8 cellular contexts compared by ENCODE assay signal in genomic region chr17:7294614-7295153, GRCh38. TPM values are rescaled to one million over a fixed set of nuclear protein-coding genes. Genes with fewer than 3 reads are reported as not detected.
DNase-seq lines count a peak whose midpoint lies in the region; ATAC-seq, FAIRE-seq and TF ChIP-seq lines count a peak whose summit lies in the region.

Gene YBX2 (minus strand): TSS chr17:7294639. CDS start chr17:7294500, 139 bp downstream.

- TF ChIP-seq CTCF in GM23338 (conservative IDR thresholded peaks at IDR 0.05; ENCODE audit: low read depth in 2 of 2) (no peak), endothelial cell (IDR thresholded peaks at IDR 0.05; ENCODE audit: unreplicated experiment) (no peak), testis (IDR thresholded peaks at IDR 0.05) (no peak)

- DNase-seq in GM23338 (ENCODE audit: low spot score) = peak; percentile 98
- peak; percentile 61 for DNase-seq in NCI-H345 treated with DMSO at 0.1 percent for 48 hours (lab: John Stamatoyannopoulos, UW; ENCODE audit: unreplicated experiment)
- peak; percentile 85 for DNase-seq in activated CD8-positive, alpha-beta T cell treated with anti-CD3 and anti-CD28 coated beads, Interleukin-2, amount 10 ng/mL, durations not matched to agents 7 days and 5 days
- DNase-seq in endothelial cell (ENCODE audit: low spot score) = peak; percentile 82
- DNase-seq in natural killer cell treated with Interleukin-12 subunit alpha and Interleukin-12 subunit beta and Interleukin-15 and Interleukin-18, amount 100 ng/mL, for 72 hours (ENCODE audit: low spot score) = peak; percentile 79
- peak; percentile 89 for DNase-seq in testis
- DNase-seq in HTR-8/SVneo (ENCODE audit: insufficient read length, low spot score) = no peak

- CTCF ChIA-PET in activated CD8-positive, alpha-beta T cell treated with anti-CD3 and anti-CD28 coated beads, Interleukin-2, amount 10 ng/mL, durations not matched to agents 7 days and 5 days (lab: Charles Lee) = no interaction called here

- 2 to 4% methylated on average over 8 to 18 of the region's 57 CpGs for WGBS in testis, 2 donors

- no peaks in the 10 kb centered on the region for H3K9me2 ChIP-seq in GM23338 (ENCODE audit: insufficient read depth)

- FAIRE-seq in HTR-8/SVneo (lab: Jason Lieb, UNC) = no peak

- H3K79me2 ChIP-seq in ACC112 (ENCODE audit: control insufficient read depth, insufficient read depth, low read length, unreplicated experiment) = no peaks in the 10 kb centered on the region
- H3K79me2 ChIP-seq in GM23338 (replicated peaks; ENCODE audit: insufficient read depth) = no peaks in the 10 kb centered on the region

- H2AFZ ChIP-seq in ACC112 (ENCODE audit: low read length, unreplicated experiment) = peak within 1 kb of the TSS; percentile 39
- peak within 1 kb of the TSS; percentile 97 for H2AFZ ChIP-seq in GM23338

- H3K4me2 ChIP-seq in GM23338 = peak within 1 kb of the TSS; percentile 91

- H3K9me3 Mint-ChIP-seq in GM23338 (peaks cover 9% of the 10 kb centered on the region; the same call in 1 of the 3 replicates), endothelial cell (ENCODE audit: unreplicated experiment) (no peaks in the 10 kb centered on the region)
- H3K9me3 Mint-ChIP-seq in activated CD8-positive, alpha-beta T cell treated with anti-CD3 and anti-CD28 coated beads, Interleukin-2, amount 10 ng/mL, durations not matched to agents 7 days and 5 days (ENCODE audit: insufficient read depth) = no peaks in the 10 kb centered on the region
- H3K9me3 Mint-ChIP-seq in natural killer cell treated with Interleukin-12 subunit alpha and Interleukin-12 subunit beta and Interleukin-15 and Interleukin-18, amount 100 ng/mL, for 72 hours = no peaks in the 10 kb centered on the region

- peak within 1 kb of the TSS; percentile 77 for H3K4me3 Mint-ChIP-seq in GM23338
- peak within 1 kb of the TSS; percentile 71 for H3K4me3 Mint-ChIP-seq in activated CD8-positive, alpha-beta T cell treated with anti-CD3 and anti-CD28 coated beads, Interleukin-2, amount 10 ng/mL, durations not matched to agents 7 days and 5 days
- H3K4me3 Mint-ChIP-seq in endothelial cell (ENCODE audit: unreplicated experiment) = peak within 1 kb of the TSS; percentile 78
- peak within 1 kb of the TSS; percentile 84 for H3K4me3 Mint-ChIP-seq in natural killer cell treated with Interleukin-12 subunit alpha and Interleukin-12 subunit beta and Interleukin-15 and Interleukin-18, amount 100 ng/mL, for 72 hours

- H3K27ac Mint-ChIP-seq in GM23338 (peak within 1 kb of the TSS; percentile 65; the same call in 1 of the 2 replicates), endothelial cell (ENCODE audit: unreplicated experiment) (no peak within 1 kb of the TSS)
- no peak within 1 kb of the TSS for H3K27ac Mint-ChIP-seq in activated CD8-positive, alpha-beta T cell treated with anti-CD3 and anti-CD28 coated beads, Interleukin-2, amount 10 ng/mL, durations not matched to agents 7 days and 5 days
- peak within 1 kb of the TSS; percentile 37 to 48 for H3K27ac Mint-ChIP-seq in natural killer cell treated with Interleukin-12 subunit alpha and Interleukin-12 subunit beta and Interleukin-15 and Interleukin-18, amount 100 ng/mL, for 72 hours

- no peaks in the 10 kb centered on the region; the same call in 2 of the 3 replicates for H3K36me3 Mint-ChIP-seq in GM23338 (ENCODE audit: low read depth)
- no peaks in the 10 kb centered on the region for H3K36me3 Mint-ChIP-seq in activated CD8-positive, alpha-beta T cell treated with anti-CD3 and anti-CD28 coated beads, Interleukin-2, amount 10 ng/mL, durations not matched to agents 7 days and 5 days (ENCODE audit: low read depth)
- H3K36me3 Mint-ChIP-seq in endothelial cell (ENCODE audit: low read depth, unreplicated experiment) = no peaks in the 10 kb centered on the region
- no peaks in the 10 kb centered on the region for H3K36me3 Mint-ChIP-seq in natural killer cell treated with Interleukin-12 subunit alpha and Interleukin-12 subunit beta and Interleukin-15 and Interleukin-18, amount 100 ng/mL, for 72 hours

- H3K27ac ChIP-seq in ACC112 (ENCODE audit: low read depth, low read length) (no peak within 1 kb of the TSS), GM23338 (ENCODE audit: low read depth) (0 out of 2 replicates have a peak within 1 kb of the TSS, but pooled peaks have one; percentile 66), testis (peak within 1 kb of the TSS; percentile 36 to 44)

- peaks cover 4% of the 10 kb centered on the region; the same call in 1 of the 2 replicates for H4K20me1 ChIP-seq in GM23338 (replicated peaks; ENCODE audit: insufficient read depth)

- TF ChIP-seq POLR2A in testis (IDR thresholded peaks at IDR 0.05) = no peak

- H3K27me3 ChIP-seq in ACC112 (ENCODE audit: insufficient read depth, low read length) (peaks cover 39% of the 10 kb centered on the region), GM23338 (ENCODE audit: insufficient read depth) (peaks cover 18% of the 10 kb centered on the region), testis (no peaks in the 10 kb centered on the region)

- H3K9me3 ChIP-seq in testis = no peaks in the 10 kb centered on the region

- peak; percentile 74 for ATAC-seq in GM23338
- peak; percentile 82 for ATAC-seq in activated CD8-positive, alpha-beta T cell treated with anti-CD3 and anti-CD28 coated beads, Interleukin-2, amount 10 ng/mL, durations not matched to agents 7 days and 5 days
- peak; percentile 81 to 89 for ATAC-seq in natural killer cell treated with Interleukin-12 subunit alpha and Interleukin-12 subunit beta and Interleukin-15 and Interleukin-18, amount 100 ng/mL, for 72 hours

- H3K4me3 ChIP-seq in ACC112 (ENCODE audit: low read depth, low read length) = peak within 1 kb of the TSS; percentile 76
- peak within 1 kb of the TSS; percentile 63 for H3K4me3 ChIP-seq in GM23338
- H3K4me3 ChIP-seq in testis = peak within 1 kb of the TSS; percentile 42 to 50

- peaks cover 23% of the 10 kb centered on the region for H3F3A ChIP-seq in GM23338 (replicated peaks; ENCODE audit: low read depth)

- H3K4me1 Mint-ChIP-seq in GM23338 (peaks cover 27% of the 10 kb centered on the region), endothelial cell (ENCODE audit: unreplicated experiment) (peaks cover 14% of the 10 kb centered on the region)
- H3K4me1 Mint-ChIP-seq in activated CD8-positive, alpha-beta T cell treated with anti-CD3 and anti-CD28 coated beads, Interleukin-2, amount 10 ng/mL, durations not matched to agents 7 days and 5 days (ENCODE audit: low read depth) = peaks cover 30% of the 10 kb centered on the region
- peaks cover 7 to 21% of the 10 kb centered on the region in 2 donors for H3K4me1 Mint-ChIP-seq in natural killer cell treated with Interleukin-12 subunit alpha and Interleukin-12 subunit beta and Interleukin-15 and Interleukin-18, amount 100 ng/mL, for 72 hours (ENCODE audit: low read depth in 2 of 2)

- H3K4me1 ChIP-seq in ACC112 (ENCODE audit: control insufficient read depth, insufficient read depth, low read length, unreplicated experiment) = peaks cover 3% of the 10 kb centered on the region
- peaks cover 21% of the 10 kb centered on the region for H3K4me1 ChIP-seq in GM23338 (ENCODE audit: insufficient read depth)
- peaks cover 30% of the 10 kb centered on the region for H3K4me1 ChIP-seq in testis

- POLR2A ChIA-PET in activated CD8-positive, alpha-beta T cell treated with anti-CD3 and anti-CD28 coated beads, Interleukin-2, amount 10 ng/mL, durations not matched to agents 7 days and 5 days (lab: Charles Lee) = no interaction called here

- H3K27me3 Mint-ChIP-seq in GM23338 (ENCODE audit: insufficient read depth, low read depth, poor library complexity) = peaks cover 36% of the 10 kb centered on the region
- peaks cover 30% of the 10 kb centered on the region for H3K27me3 Mint-ChIP-seq in activated CD8-positive, alpha-beta T cell treated with anti-CD3 and anti-CD28 coated beads, Interleukin-2, amount 10 ng/mL, durations not matched to agents 7 days and 5 days (ENCODE audit: low read depth)
- H3K27me3 Mint-ChIP-seq in endothelial cell (ENCODE audit: unreplicated experiment) = peaks cover 11% of the 10 kb centered on the region
- H3K27me3 Mint-ChIP-seq in natural killer cell treated with Interleukin-12 subunit alpha and Interleukin-12 subunit beta and Interleukin-15 and Interleukin-18, amount 100 ng/mL, for 72 hours = peaks cover 20% of the 10 kb centered on the region in 2 donors

- intact Hi-C loops in testis (cut with DNase I; ENCODE audit: low total_unique reads) = no loop called here

- H3K36me3 ChIP-seq in ACC112 (ENCODE audit: insufficient read depth, low read length) (no peaks in the 10 kb centered on the region), GM23338 (ENCODE audit: insufficient read depth) (no peaks in the 10 kb centered on the region), testis (ENCODE audit: low read depth, missing control alignments) (no peaks in the 10 kb centered on the region)

TF ChIP-seq in GM23338, 12 proteins besides CTCF, POLR2A, EP300 and RAD21 (continues in another document):
- TF ChIP-seq POLR2AphosphoS5 (IDR thresholded peaks at IDR 0.05; ENCODE audit: low read depth) (no peak; the same call in 1 of the 2 replicates), ZNF114 (CRISPR knock-in tag; IDR thresholded peaks at IDR 0.05) (no peak), ZNF331 (CRISPR knock-in tag; IDR thresholded peaks at IDR 0.05; ENCODE audit: low read depth) (no peak)

RNA-seq across cellular contexts. Expression of gene YBX2, which starts in this region (rescaled TPM):
- 20.6 and 36.5 TPM in 2 replicates for total RNA-seq in GM23338 (2014; rRNA removed; shearing (Covaris generic))
- polyA plus RNA-seq in GM23338 (2016; fragmentation: Nextera tagmentation; extraction: Ambion mirVana) = 22.1 and 22.5 TPM in 2 replicates
- total RNA-seq in activated CD8-positive, alpha-beta T cell treated with anti-CD3 and anti-CD28 coated beads, Interleukin-2, amount 10 ng/mL, durations not matched to agents 7 days and 5 days = under 1 TPM; 0.37 to 0.66 TPM
- 14.6 TPM for total RNA-seq in endothelial cell (ENCODE audit: unreplicated experiment)
- not detected for total RNA-seq in natural killer cell treated with Interleukin-12 subunit alpha and Interleukin-12 subunit beta and Interleukin-15 and Interleukin-18, amount 100 ng/mL, for 72 hours
- total RNA-seq in testis = 100 to 1,000 TPM; 276 to 549 TPM
- polyA plus RNA-seq in testis (ENCODE audit: insufficient read depth, low read depth, low replicate concordance) = 1,120 TPM

Comparison
In these comparisons a context has a peak if more than half of its experiments do, and no peak if none do; other contexts are left out.
1. RNA of gene YBX2 (polyA plus RNA-seq): 1,120 TPM in testis (single experiment); 22.1 to 22.5 TPM in GM23338; every median in the first group is over 10 times any median in the second.
2. Peak in DNase-seq and ATAC-seq in activated CD8-positive, alpha-beta T cell treated with anti-CD3 and anti-CD28 coated beads, Interleukin-2, amount 10 ng/mL, durations not matched to agents 7 days and 5 days; RNA of the gene not detected or under 1 TPM.
3. Peak in DNase-seq and ATAC-seq in natural killer cell treated with Interleukin-12 subunit alpha and Interleukin-12 subunit beta and Interleukin-15 and Interleukin-18, amount 100 ng/mL, for 72 hours; RNA of the gene not detected or under 1 TPM.
4. H3K27ac Mint-ChIP-seq: peak in GM23338 (single experiment) and natural killer cell treated with Interleukin-12 subunit alpha and Interleukin-12 subunit beta and Interleukin-15 and Interleukin-18, amount 100 ng/mL, for 72 hours (2 of 2); none in activated CD8-positive, alpha-beta T cell treated with anti-CD3 and anti-CD28 coated beads, Interleukin-2, amount 10 ng/mL, durations not matched to agents 7 days and 5 days (single experiment) and endothelial cell (single experiment).
5. Peak in every context shown above with its lines, with median percentiles within 50 percentile points of each other: H3K4me3 ChIP-seq, ATAC-seq and H3K4me3 Mint-ChIP-seq.